27 cellular contexts compared by ENCODE assay signal in the genomic region with DNA sequence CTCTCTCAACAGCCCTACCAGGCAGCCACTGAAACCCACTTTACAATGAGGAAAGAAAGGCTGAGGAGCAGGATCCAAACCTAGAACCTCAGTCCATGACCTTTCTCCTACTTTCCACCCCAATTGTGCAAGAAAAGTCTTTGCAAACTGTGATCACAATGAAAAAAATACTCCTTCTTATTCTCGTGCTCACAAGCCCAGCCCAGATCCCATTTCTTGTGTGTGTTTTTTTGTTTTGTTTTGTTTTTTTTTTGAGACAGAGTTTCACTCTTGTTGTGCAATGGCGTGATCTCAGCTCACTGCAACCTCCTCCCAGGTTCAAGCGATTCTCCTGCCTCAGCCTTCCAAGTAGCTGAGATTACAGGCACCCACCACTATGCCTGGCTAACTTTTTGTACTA.
DNase-seq lines count a peak whose midpoint lies in the region; ATAC-seq and TF ChIP-seq lines count a peak whose summit lies in the region.
"Had no signal": no experiment of that assay in that cellular context is flagged by ENCODE, and none has a peak within 500 bp of the region (broad histone marks: within the 10 kb centered on the region; RNA-seq: fewer than 3 reads in every experiment).

No MANE protein-coding gene starts in this region.

- no peaks in the 10 kb centered on the region for H3K79me2 ChIP-seq in osteoblast (ENCODE audit: insufficient read depth, low read length)
- H3K79me2 ChIP-seq: parathyroid adenoma had no signal

- H3K27ac ChIP-seq in osteoblast (ENCODE audit: low read depth, low read length) = no peak overlapping the region
- H3K27ac ChIP-seq: parathyroid adenoma, SJCRH30, WERI-Rb-1 had no signal

- no peak for ATAC-seq in activated T-cell treated with anti-CD3 and anti-CD28 coated beads, Interleukin-2, amount 50 U/mL, for 72 hours (replicated peaks in 1 of 2)
- no peak for ATAC-seq in GM19328 (IDR thresholded peaks at IDR 0.05; ENCODE audit: unreplicated experiment)
- ATAC-seq: T-helper 17 cell had no signal

- H3K4me1 ChIP-seq in Caco-2 = peaks cover 11% of the 10 kb centered on the region
- H3K4me1 ChIP-seq in osteoblast (ENCODE audit: insufficient read depth, low read length) = no peaks in the 10 kb centered on the region
- H3K4me1 ChIP-seq: parathyroid adenoma, SJCRH30 had no signal

- H3K9me3 ChIP-seq in Caco-2 (no peaks in the 10 kb centered on the region), osteoblast (ENCODE audit: low read depth, low read length) (no peaks in the 10 kb centered on the region)
- H3K9me3 ChIP-seq: SJCRH30 had no signal

- H3K4me3 ChIP-seq in Caco-2 (ENCODE audit: low read depth, low read length) (no peak overlapping the region), fibroblast of villous mesenchyme (ENCODE audit: low read depth, low read length) (no peak overlapping the region), osteoblast (ENCODE audit: insufficient read depth, low read length) (no peak overlapping the region)
- H3K4me3 ChIP-seq: SJCRH30, tibial nerve had no signal

- H3K9me3 Mint-ChIP-seq in Caco-2 (ENCODE audit: unreplicated experiment) (no peaks in the 10 kb centered on the region), brain (peaks cover 0 to 8% (median 5%) of the 10 kb centered on the region in 5 experiments)
- peaks cover 0 to 2% of the 10 kb centered on the region in 2 donors for H3K9me3 Mint-ChIP-seq in activated T-cell treated with anti-CD3 and anti-CD28 coated beads, Interleukin-2, amount 50 U/mL, for 72 hours
- H3K9me3 Mint-ChIP-seq: central memory CD8-positive, alpha-beta T cell had no signal

- no TSS peak for BruUV-seq in Caco-2 (replicated peaks; lab: Mats Ljungman, UMichigan)

- H3K4me3 Mint-ChIP-seq in Caco-2 (ENCODE audit: unreplicated experiment) = no peak overlapping the region
- no peak overlapping the region for H3K4me3 Mint-ChIP-seq in brain
- H3K4me3 Mint-ChIP-seq in activated T-cell treated with anti-CD3 and anti-CD28 coated beads, Interleukin-2, amount 50 U/mL, for 72 hours = no peak overlapping the region
- H3K4me3 Mint-ChIP-seq: central memory CD8-positive, alpha-beta T cell; memory B cell; naive B cell; T-helper 17 cell had no signal

- H3K27me3 Mint-ChIP-seq in Caco-2 (ENCODE audit: insufficient read depth, unreplicated experiment) (no peaks in the 10 kb centered on the region), brain (peaks cover 10% of the 10 kb centered on the region)
- H3K27me3 Mint-ChIP-seq in activated T-cell treated with anti-CD3 and anti-CD28 coated beads, Interleukin-2, amount 50 U/mL, for 72 hours (ENCODE audit: low read depth) = no peaks in the 10 kb centered on the region

- no peak overlapping the region for H3K4me2 ChIP-seq in osteoblast (ENCODE audit: insufficient read depth, low read length)

- POLR2A ChIA-PET in Caco-2 (lab: Charles Lee) = no interaction called here

- no peak for TF ChIP-seq CTCF in Caco-2 (IDR thresholded peaks at IDR 0.05; ENCODE audit: insufficient read depth in 1 of 2, low read depth in 1 of 2, low read length in 1 of 2, severe bottlenecking in 1 of 2, unreplicated experiment in 1 of 2)
- TF ChIP-seq CTCF in brain (conservative IDR thresholded peaks at IDR 0.05) = no peak
- TF ChIP-seq CTCF in fibroblast of villous mesenchyme (IDR thresholded peaks at IDR 0.05; ENCODE audit: insufficient read depth, low read depth, low read length) = no peak
- no peak for TF ChIP-seq CTCF in osteoblast (IDR thresholded peaks at IDR 0.05; ENCODE audit: extremely low read depth, low read depth, low read length)

- H3K4me1 Mint-ChIP-seq in Caco-2 (ENCODE audit: low read depth, unreplicated experiment) (no peaks in the 10 kb centered on the region), brain (peaks cover 55% of the 10 kb centered on the region)
- no peaks in the 10 kb centered on the region for H3K4me1 Mint-ChIP-seq in activated T-cell treated with anti-CD3 and anti-CD28 coated beads, Interleukin-2, amount 50 U/mL, for 72 hours (ENCODE audit: low read depth)
- H3K4me1 Mint-ChIP-seq: central memory CD8-positive, alpha-beta T cell had no signal

- H4K20me1 ChIP-seq in osteoblast (ENCODE audit: insufficient read depth, low read length) = no peaks in the 10 kb centered on the region

- intact Hi-C loops in Caco-2 (cut with micrococcal nuclease; ENCODE audit: unreplicated experiment) = no loop called here

- H3K27me3 ChIP-seq in Caco-2 (replicated peaks; ENCODE audit: control insufficient read depth, insufficient read depth, low read length) (no peaks in the 10 kb centered on the region), osteoblast (ENCODE audit: insufficient read depth, low read length) (peaks cover 18% of the 10 kb centered on the region)
- H3K27me3 ChIP-seq: tibial nerve had no signal

- H3K27ac Mint-ChIP-seq in Caco-2 (ENCODE audit: unreplicated experiment) (peak overlapping the region; percentile 23), brain (peak overlapping the region in 3 of 5 experiments; percentile 48 to 79 (median 55))
- no peak overlapping the region for H3K27ac Mint-ChIP-seq in activated T-cell treated with anti-CD3 and anti-CD28 coated beads, Interleukin-2, amount 50 U/mL, for 72 hours
- H3K27ac Mint-ChIP-seq: memory B cell, T-helper 17 cell had no signal

- H3K36me3 ChIP-seq in Caco-2 (ENCODE audit: control insufficient read depth, insufficient read depth, low read length) = no peaks in the 10 kb centered on the region
- no peaks in the 10 kb centered on the region for H3K36me3 ChIP-seq in osteoblast (ENCODE audit: insufficient read depth, low read length)
- H3K36me3 ChIP-seq: SJCRH30, tibial nerve, WERI-Rb-1 had no signal

- DNase-seq in Caco-2 (no peak), fibroblast of villous mesenchyme (ENCODE audit: low read depth) (peak; percentile 54), osteoblast (ENCODE audit: insufficient read length, low spot score, missing footprints) (peak; percentile 61), SHP77 treated with DMSO at 0.1 percent for 48 hours (lab: John Stamatoyannopoulos, UW) (no peak), NCI-H1092 (lab: John Stamatoyannopoulos, UW) (no peak)
- DNase-seq in activated T-cell treated with anti-CD3 and anti-CD28 coated beads, Interleukin-2, amount 50 U/mL, for 72 hours = no peak
- DNase-seq: activated CD4-positive, alpha-beta T cell treated with anti-CD3 and anti-CD28 coated beads, Interleukin-2, amount 50 U/mL, for 1 hour; activated CD8-positive, alpha-beta memory T cell treated with anti-CD3 and anti-CD28 coated beads, Interleukin-2, amount 50 U/mL, for 4 hours; amniotic stem cell; erythroblast; KBM-7; naive B cell; NCI-H1930; NCI-H226; NCI-H82; OCI-M1; SJCRH30; stimulated activated CD4-positive, alpha-beta T cell treated with anti-CD3 and anti-CD28 coated beads, Interleukin-2, amount 100 ng/mL, for 24 hours; stimulated activated naive CD4-positive, alpha-beta T cell treated with Interleukin-2 at 50 U/mL for 16 hours; T-helper 17 cell; WERI-Rb-1 had no signal

- no peaks in the 10 kb centered on the region for H3K36me3 Mint-ChIP-seq in Caco-2 (ENCODE audit: insufficient read depth, unreplicated experiment)
- H3K36me3 Mint-ChIP-seq in brain = no peaks in the 10 kb centered on the region
- H3K36me3 Mint-ChIP-seq in activated T-cell treated with anti-CD3 and anti-CD28 coated beads, Interleukin-2, amount 50 U/mL, for 72 hours (ENCODE audit: insufficient read depth in 2 of 2) = no peaks in the 10 kb centered on the region
- H3K36me3 Mint-ChIP-seq: memory B cell, naive B cell had no signal

- CTCF ChIA-PET in Caco-2 (lab: Charles Lee) = no interaction called here

- H2AFZ ChIP-seq in osteoblast (ENCODE audit: low read length) = no peak overlapping the region
- H2AFZ ChIP-seq: parathyroid adenoma had no signal

Comparison
In these comparisons a context has a peak if more than half of its experiments do, and no peak if none do; other contexts are left out.
1. DNase-seq: peak in fibroblast of villous mesenchyme (single experiment) and osteoblast (single experiment); none in Caco-2 (0 of 2), SHP77 treated with DMSO at 0.1 percent for 48 hours (single experiment), activated T-cell treated with anti-CD3 and anti-CD28 coated beads, Interleukin-2, amount 50 U/mL, for 72 hours (0 of 2) and NCI-H1092 (single experiment).